Comparison of ENCODE assay signal across 1 cellular context in the genomic region with DNA sequence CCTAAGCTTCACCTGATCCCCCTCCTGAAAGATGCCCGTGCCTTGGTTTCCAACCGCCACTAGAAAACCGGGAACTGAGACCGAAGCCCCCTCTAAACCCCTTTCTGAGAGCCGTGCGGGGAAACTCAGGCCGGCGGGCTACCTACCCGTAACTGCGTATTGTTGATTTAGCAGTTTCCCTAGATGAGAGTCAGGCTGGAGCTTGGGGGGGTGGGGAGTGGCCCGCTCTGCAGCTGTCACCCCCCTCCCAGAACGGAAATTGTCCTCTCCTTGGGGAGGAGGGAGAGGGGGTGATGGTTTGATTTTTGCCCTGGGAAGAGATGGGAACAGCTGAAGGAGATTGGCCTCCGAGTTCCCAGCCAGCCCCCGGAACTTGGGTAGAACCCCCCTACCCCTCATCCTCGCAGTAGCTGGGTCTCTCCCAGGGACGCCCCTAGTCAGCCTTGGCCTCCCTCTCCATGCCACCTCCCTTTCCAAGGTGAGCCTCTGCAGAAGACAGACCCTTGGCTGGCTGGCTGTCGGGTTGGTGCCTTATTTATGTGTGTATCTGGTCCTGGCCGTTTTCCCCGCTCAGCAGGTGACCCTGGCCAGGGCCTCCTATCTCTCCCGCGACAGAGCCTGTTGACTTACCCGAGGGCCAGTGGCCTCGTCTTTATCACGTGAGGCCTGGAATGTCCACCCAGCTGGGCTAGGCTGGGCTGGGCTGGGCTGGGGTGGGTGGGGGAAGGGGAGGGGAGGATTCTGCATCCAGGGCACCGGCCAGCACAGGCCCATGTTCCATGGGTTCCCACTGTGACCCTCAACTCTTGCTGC.
TF ChIP-seq lines count a peak whose summit lies in the region.

No MANE protein-coding gene starts in this region.

TF ChIP-seq in HepG2, 621 proteins besides CTCF, POLR2A, EP300 and RAD21 (continued from another document and continues in another):
- TF ChIP-seq DRAP1 (CRISPR knock-in tag; IDR thresholded peaks at IDR 0.05), result no peak
- TF ChIP-seq, protein P1, sequence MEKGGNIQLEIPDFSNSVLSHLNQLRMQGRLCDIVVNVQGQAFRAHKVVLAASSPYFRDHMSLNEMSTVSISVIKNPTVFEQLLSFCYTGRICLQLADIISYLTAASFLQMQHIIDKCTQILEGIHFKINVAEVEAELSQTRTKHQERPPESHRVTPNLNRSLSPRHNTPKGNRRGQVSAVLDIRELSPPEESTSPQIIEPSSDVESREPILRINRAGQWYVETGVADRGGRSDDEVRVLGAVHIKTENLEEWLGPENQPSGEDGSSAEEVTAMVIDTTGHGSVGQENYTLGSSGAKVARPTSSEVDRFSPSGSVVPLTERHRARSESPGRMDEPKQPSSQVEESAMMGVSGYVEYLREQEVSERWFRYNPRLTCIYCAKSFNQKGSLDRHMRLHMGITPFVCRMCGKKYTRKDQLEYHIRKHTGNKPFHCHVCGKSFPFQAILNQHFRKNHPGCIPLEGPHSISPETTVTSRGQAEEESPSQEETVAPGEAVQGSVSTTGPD (CRISPR knock-in tag; IDR thresholded peaks at IDR 0.05), result no peak
- TF ChIP-seq, protein P2, sequence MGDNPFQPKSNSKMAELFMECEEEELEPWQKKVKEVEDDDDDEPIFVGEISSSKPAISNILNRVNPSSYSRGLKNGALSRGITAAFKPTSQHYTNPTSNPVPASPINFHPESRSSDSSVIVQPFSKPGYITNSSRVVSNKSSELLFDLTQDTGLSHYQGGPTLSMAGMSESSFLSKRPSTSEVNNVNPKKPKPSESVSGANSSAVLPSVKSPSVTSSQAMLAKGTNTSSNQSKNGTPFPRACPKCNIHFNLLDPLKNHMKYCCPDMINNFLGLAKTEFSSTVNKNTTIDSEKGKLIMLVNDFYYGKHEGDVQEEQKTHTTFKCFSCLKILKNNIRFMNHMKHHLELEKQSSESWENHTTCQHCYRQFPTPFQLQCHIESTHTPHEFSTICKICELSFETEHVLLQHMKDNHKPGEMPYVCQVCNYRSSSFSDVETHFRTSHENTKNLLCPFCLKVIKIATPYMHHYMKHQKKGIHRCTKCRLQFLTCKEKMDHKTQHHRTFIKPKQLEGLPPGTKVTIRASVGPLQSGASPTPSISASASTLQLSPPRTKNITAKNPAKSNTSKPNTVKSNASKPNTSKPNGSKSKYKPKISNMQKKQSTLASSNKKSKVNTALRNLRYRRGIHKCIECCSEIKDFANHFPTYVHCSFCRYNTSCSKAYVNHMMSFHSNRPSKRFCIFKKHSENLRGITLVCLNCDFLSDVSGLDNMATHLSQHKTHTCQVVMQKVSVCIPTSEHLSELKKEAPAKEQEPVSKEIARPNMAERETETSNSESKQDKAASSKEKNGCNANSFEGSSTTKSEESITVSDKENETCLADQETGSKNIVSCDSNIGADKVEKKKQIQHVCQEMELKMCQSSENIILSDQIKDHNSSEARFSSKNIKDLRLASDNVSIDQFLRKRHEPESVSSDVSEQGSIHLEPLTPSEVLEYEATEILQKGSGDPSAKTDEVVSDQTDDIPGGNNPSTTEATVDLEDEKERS (CRISPR knock-in tag; IDR thresholded peaks at IDR 0.05), result no peak
- TF ChIP-seq PCBP1 (IDR thresholded peaks at IDR 0.05; ENCODE audit: borderline replicate concordance, low read depth, low read length), result no peak
- no peak for TF ChIP-seq HIC2 (CRISPR knock-in tag; IDR thresholded peaks at IDR 0.05; ENCODE audit: low read depth)
- TF ChIP-seq ZNF275 (CRISPR knock-in tag; IDR thresholded peaks at IDR 0.05; ENCODE audit: borderline replicate concordance), result no peak
- TF ChIP-seq ZNF205 (CRISPR knock-in tag; IDR thresholded peaks at IDR 0.05), result no peak
- TF ChIP-seq AHR (CRISPR knock-in tag; IDR thresholded peaks at IDR 0.05), result no peak
- no peak for TF ChIP-seq ZNF556 (CRISPR knock-in tag; IDR thresholded peaks at IDR 0.05; ENCODE audit: borderline replicate concordance)
- TF ChIP-seq ZNF691 (CRISPR knock-in tag; IDR thresholded peaks at IDR 0.05; ENCODE audit: borderline replicate concordance, low read depth), result no peak
- TF ChIP-seq HNF4G (IDR thresholded peaks at IDR 0.05; ENCODE audit: borderline replicate concordance, low read depth, low read length), result no peak
- TF ChIP-seq HNF4G (CRISPR knock-in tag; IDR thresholded peaks at IDR 0.05; ENCODE audit: borderline replicate concordance, low read depth), result no peak
- peak; percentile 64 for TF ChIP-seq SKI (IDR thresholded peaks at IDR 0.05; ENCODE audit: partially characterized antibody)
- TF ChIP-seq, protein P3, sequence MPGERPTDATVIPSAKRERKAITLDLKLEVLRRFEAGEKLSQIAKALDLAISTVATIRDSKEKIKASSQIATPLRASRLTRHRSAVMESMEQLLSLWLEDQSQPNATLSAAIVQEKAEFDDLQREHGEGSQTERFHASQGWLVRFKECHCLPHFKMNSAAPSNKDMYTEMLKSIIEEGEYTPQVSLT (CRISPR knock-in tag; IDR thresholded peaks at IDR 0.05; ENCODE audit: borderline replicate concordance, low read depth), result no peak
- no peak for TF ChIP-seq ZNF17 (CRISPR knock-in tag; IDR thresholded peaks at IDR 0.05)
- TF ChIP-seq BCLAF1 (IDR thresholded peaks at IDR 0.05), result no peak
- TF ChIP-seq ZNF329 (CRISPR knock-in tag; IDR thresholded peaks at IDR 0.05; ENCODE audit: low read depth), result no peak
- TF ChIP-seq ZNF3 (CRISPR knock-in tag; IDR thresholded peaks at IDR 0.05), result no peak
- no peak; the same call in 1 of the 2 replicates for TF ChIP-seq SIN3A (IDR thresholded peaks at IDR 0.05; ENCODE audit: borderline replicate concordance, low read depth, low read length)
- no peak for TF ChIP-seq NFE2L2 (IDR thresholded peaks at IDR 0.05; ENCODE audit: low read length)
- TF ChIP-seq SNAPC2 (CRISPR knock-in tag; IDR thresholded peaks at IDR 0.05), result no peak
- TF ChIP-seq, protein P4, sequence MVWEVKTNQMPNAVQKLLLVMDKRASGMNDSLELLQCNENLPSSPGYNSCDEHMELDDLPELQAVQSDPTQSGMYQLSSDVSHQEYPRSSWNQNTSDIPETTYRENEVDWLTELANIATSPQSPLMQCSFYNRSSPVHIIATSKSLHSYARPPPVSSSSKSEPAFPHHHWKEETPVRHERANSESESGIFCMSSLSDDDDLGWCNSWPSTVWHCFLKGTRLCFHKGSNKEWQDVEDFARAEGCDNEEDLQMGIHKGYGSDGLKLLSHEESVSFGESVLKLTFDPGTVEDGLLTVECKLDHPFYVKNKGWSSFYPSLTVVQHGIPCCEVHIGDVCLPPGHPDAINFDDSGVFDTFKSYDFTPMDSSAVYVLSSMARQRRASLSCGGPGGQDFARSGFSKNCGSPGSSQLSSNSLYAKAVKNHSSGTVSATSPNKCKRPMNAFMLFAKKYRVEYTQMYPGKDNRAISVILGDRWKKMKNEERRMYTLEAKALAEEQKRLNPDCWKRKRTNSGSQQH (CRISPR knock-in tag; IDR thresholded peaks at IDR 0.05; ENCODE audit: low read depth), result no peak
- no peak for TF ChIP-seq PHF20 (CRISPR knock-in tag; IDR thresholded peaks at IDR 0.05)
- TF ChIP-seq PRPF4 (IDR thresholded peaks at IDR 0.05; ENCODE audit: low read depth, low read length, poor library complexity, severe bottlenecking), result no peak
- TF ChIP-seq THAP11 (CRISPR knock-in tag; IDR thresholded peaks at IDR 0.05), result peak; percentile 29; the same call in 1 of the 2 replicates
- no peak for TF ChIP-seq RBAK (CRISPR knock-in tag; IDR thresholded peaks at IDR 0.05)
- TF ChIP-seq, protein P5, sequence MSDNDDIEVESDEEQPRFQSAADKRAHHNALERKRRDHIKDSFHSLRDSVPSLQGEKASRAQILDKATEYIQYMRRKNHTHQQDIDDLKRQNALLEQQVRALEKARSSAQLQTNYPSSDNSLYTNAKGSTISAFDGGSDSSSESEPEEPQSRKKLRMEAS (IDR thresholded peaks at IDR 0.05), result peak; percentile 44; the same call in 1 of the 2 replicates
- no peak for TF ChIP-seq FOXJ3 (CRISPR knock-in tag; IDR thresholded peaks at IDR 0.05; ENCODE audit: borderline replicate concordance)
- peak; percentile 33 for TF ChIP-seq AGO2 (optimal IDR thresholded peaks at IDR 0.05; ENCODE audit: low read depth, low read length)
- no peak for TF ChIP-seq ZHX2 (IDR thresholded peaks at IDR 0.05; ENCODE audit: low read depth)
- TF ChIP-seq ZHX2 (CRISPR knock-in tag; IDR thresholded peaks at IDR 0.05; ENCODE audit: borderline replicate concordance), result no peak
- TF ChIP-seq RBM39 (IDR thresholded peaks at IDR 0.05; ENCODE audit: low read depth, low read length, poor library complexity, severe bottlenecking), result no peak
- TF ChIP-seq ZNF709 (CRISPR knock-in tag; IDR thresholded peaks at IDR 0.05), result no peak
- TF ChIP-seq CEBPB (IDR thresholded peaks at IDR 0.05; ENCODE audit: borderline replicate concordance, low read depth, low read length), result no peak
- TF ChIP-seq FOSL1 (CRISPR knock-in tag; IDR thresholded peaks at IDR 0.05; ENCODE audit: borderline replicate concordance), result no peak
